ENCODE assay signal across 8 cellular contexts in genomic region chr9:61853624-61854261, GRCh38.
DNase-seq lines count a peak whose midpoint lies in the region; ATAC-seq and TF ChIP-seq lines count a peak whose summit lies in the region.
"Not testable (repeated sequence)": the region's sequence is repeated elsewhere in the genome, so short reads cannot be mapped to it uniquely, and the experiment has no call there.

No MANE protein-coding gene starts in this region.

- not testable (repeated sequence) for H3K27ac ChIP-seq in suprapubic skin

- TF ChIP-seq POLR2A in suprapubic skin (IDR thresholded peaks at IDR 0.05): not testable (repeated sequence)

- no CpG with 5 or more reads among the region's 40 CpGs for WGBS in suprapubic skin

- not testable (repeated sequence) for H3K4me1 Mint-ChIP-seq in HFFc6 (ENCODE audit: low read depth)

- TF ChIP-seq CTCF in HFFc6 (IDR thresholded peaks at IDR 0.05); suprapubic skin (IDR thresholded peaks at IDR 0.05): not testable (repeated sequence)

- H3K36me3 Mint-ChIP-seq in HFFc6 (ENCODE audit: low read depth): not testable (repeated sequence)

- H3K9me3 ChIP-seq in suprapubic skin: not testable (repeated sequence)

- not testable (repeated sequence) for H3K4me3 Mint-ChIP-seq in HFFc6

- H3K4me3 ChIP-seq in suprapubic skin: peak overlapping the region; percentile 47

- peak; percentile 90 for DNase-seq in HFFc6
- DNase-seq in activated CD4-positive, alpha-beta T cell treated with anti-CD3 and anti-CD28 coated beads, Interleukin-2, amount 50 U/mL, for 48 hours: peak; percentile 89 to 93
- DNase-seq in activated naive CD8-positive, alpha-beta T cell treated with anti-CD3 and anti-CD28 coated beads, Interleukin-2, amount 50 U/mL, for 16 hours (ENCODE audit: low read depth, low spot score): peak; percentile 61
- peak; percentile 86 for DNase-seq in left lobe of liver (ENCODE audit: low spot score)
- DNase-seq in stimulated activated CD4-positive, alpha-beta T cell treated with anti-CD3 and anti-CD28 coated beads, Interleukin-15, amount 100 ng/mL, for 24 hours: peak; percentile 89
- DNase-seq in suprapubic skin (ENCODE audit: low spot score in 2 of 2): peak; percentile 91 to 93

- not testable (repeated sequence) for H3K9me3 Mint-ChIP-seq in HFFc6

- ATAC-seq in GM18861 (IDR thresholded peaks at IDR 0.05; ENCODE audit: unreplicated experiment) (peak; percentile 77), HG03521 (IDR thresholded peaks at IDR 0.05; ENCODE audit: unreplicated experiment) (peak; percentile 85), left lobe of liver (peak; percentile 91)

- not testable (repeated sequence) for H3K4me1 ChIP-seq in suprapubic skin

- not testable (repeated sequence) for H3K27ac Mint-ChIP-seq in HFFc6

- not testable (repeated sequence) for H3K27me3 ChIP-seq in suprapubic skin

- TF ChIP-seq EP300 in suprapubic skin (IDR thresholded peaks at IDR 0.05): not testable (repeated sequence)

- H3K27me3 Mint-ChIP-seq in HFFc6 (ENCODE audit: insufficient read depth): not testable (repeated sequence)

- not testable (repeated sequence) for H3K36me3 ChIP-seq in suprapubic skin
